In genomic region chr17:39704821-39705551, GRCh38 we compare ENCODE assay signal across 11 cellular contexts. TPM values are rescaled to one million over a fixed set of nuclear protein-coding genes. Genes with fewer than 3 reads are reported as not detected.
DNase-seq lines count a peak whose midpoint lies in the region; ATAC-seq, FAIRE-seq and TF ChIP-seq lines count a peak whose summit lies in the region.
"Had no signal": no experiment of that assay in that cellular context is flagged by ENCODE, and none has a peak within 500 bp of the region (broad histone marks: within the 10 kb centered on the region; RNA-seq: fewer than 3 reads in every experiment).

No MANE protein-coding gene starts in this region.

- no peak for ATAC-seq in HG03045 (IDR thresholded peaks at IDR 0.05; ENCODE audit: unreplicated experiment)

- H3K4me3 ChIP-seq in H7 (ENCODE audit: insufficient read depth, low read depth, low read length) = no peak overlapping the region
- no peak overlapping the region for H3K4me3 ChIP-seq in iPS-15b (ENCODE audit: low read depth, low read length)
- H3K4me3 ChIP-seq in skin epidermis = no peak overlapping the region

- H3K9ac ChIP-seq in iPS-15b (ENCODE audit: low read depth, low read length) = peak overlapping the region; percentile 47

- H3K9me3 ChIP-seq in iPS-15b (ENCODE audit: control insufficient read depth, insufficient read depth, low read length) = no peaks in the 10 kb centered on the region

- H3K27me3 Mint-ChIP-seq in brain = peaks cover 10% of the 10 kb centered on the region

- TF ChIP-seq CTCF in brain (conservative IDR thresholded peaks at IDR 0.05) = peak in 1 of 2 experiments; percentile 13
- TF ChIP-seq CTCF in D721Med (IDR thresholded peaks at IDR 0.05; ENCODE audit: insufficient read depth, missing control alignments) = no peak

- peaks cover 15% of the 10 kb centered on the region for H3K36me3 ChIP-seq in H7 (replicated peaks; ENCODE audit: control insufficient read depth, insufficient read depth, low read length)
- peaks cover 40% of the 10 kb centered on the region for H3K36me3 ChIP-seq in iPS-15b (ENCODE audit: control insufficient read depth, insufficient read depth, low read length)

- peaks cover 14% of the 10 kb centered on the region for H3K36me3 Mint-ChIP-seq in brain
- H3K36me3 Mint-ChIP-seq: activated CD4-positive, alpha-beta memory T cell treated with anti-CD3 and anti-CD28 coated beads for 36 hours had no signal

- H3K4me1 Mint-ChIP-seq in brain = peaks cover 34% of the 10 kb centered on the region

- no peaks in the 10 kb centered on the region for H3K27me3 ChIP-seq in H7 (ENCODE audit: control insufficient read depth, insufficient read depth, low read length)
- no peaks in the 10 kb centered on the region for H3K27me3 ChIP-seq in iPS-15b (ENCODE audit: control insufficient read depth, insufficient read depth, low read length)

- peak overlapping the region in 3 of 5 experiments; percentile 41 to 64 (median 44) for H3K27ac Mint-ChIP-seq in brain
- H3K27ac Mint-ChIP-seq: activated CD4-positive, alpha-beta memory T cell treated with anti-CD3 and anti-CD28 coated beads for 36 hours had no signal

- no peaks in the 10 kb centered on the region for H3K9me3 Mint-ChIP-seq in brain
- H3K9me3 Mint-ChIP-seq: activated CD4-positive, alpha-beta memory T cell treated with anti-CD3 and anti-CD28 coated beads for 36 hours; naive B cell had no signal

- peaks cover 25% of the 10 kb centered on the region for H3K4me1 ChIP-seq in iPS-15b (ENCODE audit: control insufficient read depth, insufficient read depth, low read length)

- no peak for FAIRE-seq in D721Med (lab: Jason Lieb, UNC)

- H3K4me3 Mint-ChIP-seq in brain = no peak overlapping the region
- H3K4me3 Mint-ChIP-seq: activated CD4-positive, alpha-beta memory T cell treated with anti-CD3 and anti-CD28 coated beads for 36 hours had no signal

- DNase-seq in H7 (peak; percentile 89), SK-N-DZ (ENCODE audit: low spot score) (no peak), SHP77 (lab: John Stamatoyannopoulos, UW) (no peak), D721Med (ENCODE audit: insufficient read length, low spot score) (no peak)
- DNase-seq: activated CD4-positive, alpha-beta memory T cell treated with anti-CD3 and anti-CD28 coated beads for 36 hours; cerebellar nuclear complex; naive B cell had no signal

- peak overlapping the region in 19 of 21 experiments; percentile 49 to 88 (median 76) for H3K27ac ChIP-seq in skin epidermis

RNA-seq across cellular contexts. Expression of gene ERBB2, which starts 5.1 kb away (rescaled TPM):
- total RNA-seq in H7 (2014; rRNA removed; shearing (Covaris generic)) = 186 and 207 TPM in 2 replicates
- polyA plus RNA-seq in brain (ENCODE audit: insufficient read depth, low read depth, low replicate concordance) = 21.1 TPM
- 5.2 and 7.0 TPM in 2 replicates for polyA plus RNA-seq in SK-N-DZ (2014; cell fraction: cytosol; rRNA removed)
- polyA plus RNA-seq in SK-N-DZ (2014; cell fraction: nucleus; rRNA removed) = 27.2 and 37.7 TPM in 2 replicates

RNA-seq across cellular contexts. Expression of gene PGAP3, which starts 17.1 kb away (rescaled TPM):
- total RNA-seq in H7 (2014; rRNA removed; shearing (Covaris generic)) = 15.9 and 17.6 TPM in 2 replicates
- 13.0 TPM for polyA plus RNA-seq in brain (ENCODE audit: insufficient read depth, low read depth, low replicate concordance)
- polyA plus RNA-seq in SK-N-DZ (2014; cell fraction: cytosol; rRNA removed) = 7.3 and 8.6 TPM in 2 replicates
- polyA plus RNA-seq in SK-N-DZ (2014; cell fraction: nucleus; rRNA removed) = 35.0 and 37.2 TPM in 2 replicates

RNA-seq across cellular contexts. Expression of gene MIEN1, which starts 25.3 kb away (rescaled TPM):
- total RNA-seq in H7 (2014; rRNA removed; shearing (Covaris generic)) = 47.7 and 56.1 TPM in 2 replicates
- polyA plus RNA-seq in brain (ENCODE audit: insufficient read depth, low read depth, low replicate concordance) = 148 TPM
- polyA plus RNA-seq in SK-N-DZ (2014; cell fraction: cytosol; rRNA removed) = 45.6 and 85.6 TPM in 2 replicates
- 34.8 and 42.7 TPM in 2 replicates for polyA plus RNA-seq in SK-N-DZ (2014; cell fraction: nucleus; rRNA removed)

RNA-seq across cellular contexts. Expression of gene GRB7, which starts 32.8 kb away (rescaled TPM):
- 34.3 and 61.6 TPM in 2 replicates for total RNA-seq in H7 (2014; rRNA removed; shearing (Covaris generic))
- 27.3 TPM for polyA plus RNA-seq in brain (ENCODE audit: insufficient read depth, low read depth, low replicate concordance)
- not detected in 2 replicates for polyA plus RNA-seq in SK-N-DZ (2014; cell fraction: cytosol; rRNA removed)
- not detected in 2 replicates for polyA plus RNA-seq in SK-N-DZ (2014; cell fraction: nucleus; rRNA removed)

RNA-seq across cellular contexts. Expression of gene PNMT, which starts 36.7 kb away (rescaled TPM):
- 2.4 and 4.0 TPM in 2 replicates for total RNA-seq in H7 (2014; rRNA removed; shearing (Covaris generic))
- 2.9 TPM for polyA plus RNA-seq in brain (ENCODE audit: insufficient read depth, low read depth, low replicate concordance)
- polyA plus RNA-seq in SK-N-DZ (2014; cell fraction: cytosol; rRNA removed) = 2.4 and 3.4 TPM in 2 replicates
- polyA plus RNA-seq in SK-N-DZ (2014; cell fraction: nucleus; rRNA removed) = 6.0 and 7.2 TPM in 2 replicates
- total RNA-seq: activated CD4-positive, alpha-beta memory T cell treated with anti-CD3 and anti-CD28 coated beads for 36 hours had no signal
